9 cellular contexts compared by ENCODE assay signal in genomic region chr6:20564269-20564668, GRCh38. TPM values are rescaled to one million over a fixed set of nuclear protein-coding genes. Genes with fewer than 3 reads are reported as not detected.
A peak's percentile ranks its signal among the peaks of the same experiment; 100 is the strongest.
DNase-seq lines count a peak whose midpoint lies in the region; ATAC-seq and TF ChIP-seq lines count a peak whose summit lies in the region.
"Had no signal": no experiment of that assay in that cellular context is flagged by ENCODE, and none has a peak within 500 bp of the region (broad histone marks: within the 10 kb centered on the region; RNA-seq: fewer than 3 reads in every experiment).

No MANE protein-coding gene starts in this region.

- no peaks in the 10 kb centered on the region for H3K9me3 ChIP-seq in left ventricle myocardium inferior (replicated peaks)

- H3K27ac Mint-ChIP-seq in activated T-helper 1 cell treated with anti-CD3 and anti-CD28 coated beads, Interleukin-12 subunit alpha, Interleukin-12 subunit beta, Interleukin-2, Interleukin-4 antibody, amounts not matched to agents 30 ng/mL and 10 ng/mL and 1 ng/mL, durations not matched to agents 14 hours and 24 hours and 36 hours, result no peak overlapping the region
- H3K27ac Mint-ChIP-seq: dendritic cell treated with granulocyte-macrophage colony-stimulating factor and Interleukin-4, amounts not matched to agents 40 ng/mL and 50 ng/mL, for 4 days had no signal

- DNase-seq in left ventricle myocardium inferior (no peak), Right ventricle myocardium inferior (ENCODE audit: missing footprints) (no peak), NCI-H345 treated with DMSO at 0.1 percent for 48 hours (lab: John Stamatoyannopoulos, UW; ENCODE audit: unreplicated experiment) (peak; percentile 44), epithelial cell of esophagus (ENCODE audit: low read depth) (peak; percentile 16), retina (peak; percentile 36), T1000 (lab: John Stamatoyannopoulos, UW) (no peak)
- DNase-seq in stimulated activated CD4-positive, alpha-beta T cell treated with anti-CD3 and anti-CD28 coated beads, Interleukin-12 subunit alpha, Interleukin-12 subunit beta, amount 100 ng/mL, for 4 hours, result no peak
- DNase-seq in activated T-helper 1 cell treated with anti-CD3 and anti-CD28 coated beads, Interleukin-12 subunit alpha, Interleukin-12 subunit beta, Interleukin-2, Interleukin-4 antibody, amounts not matched to agents 30 ng/mL and 10 ng/mL and 1 ng/mL, durations not matched to agents 14 hours and 24 hours and 36 hours (ENCODE audit: low spot score), result no peak

- H3K27ac ChIP-seq in left ventricle myocardium inferior (replicated peaks), result no peak overlapping the region

- H3K4me3 ChIP-seq in left ventricle myocardium inferior, result no peak overlapping the region
- H3K4me3 ChIP-seq in epithelial cell of esophagus (ENCODE audit: low read length), result no peak overlapping the region

- TF ChIP-seq CTCF in left ventricle myocardium inferior (IDR thresholded peaks at IDR 0.05; ENCODE audit: borderline replicate concordance) (peak; percentile 79), epithelial cell of esophagus (IDR thresholded peaks at IDR 0.05; ENCODE audit: insufficient read depth, low read depth, low read length, missing control alignments) (peak; percentile 29)

- intact Hi-C loops in left ventricle myocardium inferior (cut with micrococcal nuclease) (loop anchor here (5.0 kb wide), 1 partner anchor 1028 kb away; the partner anchor contains the start of gene SOX4), Right ventricle myocardium inferior (cut with DNase I) (loop anchor here (2.0 kb wide), 1 partner anchor 1025 kb away; no protein-coding TSS in a partner anchor)
- intact Hi-C loops in activated T-helper 1 cell treated with anti-CD3 and anti-CD28 coated beads, Interleukin-12 subunit alpha, Interleukin-12 subunit beta, Interleukin-2, Interleukin-4 antibody, amounts not matched to agents 30 ng/mL and 10 ng/mL and 1 ng/mL, durations not matched to agents 14 hours and 24 hours and 36 hours (cut with micrococcal nuclease), result loop anchor here (1.0 to 10.0 kb wide), 6 partner anchors 281 to 1373 kb away; no protein-coding TSS in a partner anchor

- H3K4me1 Mint-ChIP-seq in activated T-helper 1 cell treated with anti-CD3 and anti-CD28 coated beads, Interleukin-12 subunit alpha, Interleukin-12 subunit beta, Interleukin-2, Interleukin-4 antibody, amounts not matched to agents 30 ng/mL and 10 ng/mL and 1 ng/mL, durations not matched to agents 14 hours and 24 hours and 36 hours (ENCODE audit: low read depth), result peaks cover 23% of the 10 kb centered on the region

- H3K36me3 ChIP-seq in left ventricle myocardium inferior, result no peaks in the 10 kb centered on the region

- H3K9me3 Mint-ChIP-seq in activated T-helper 1 cell treated with anti-CD3 and anti-CD28 coated beads, Interleukin-12 subunit alpha, Interleukin-12 subunit beta, Interleukin-2, Interleukin-4 antibody, amounts not matched to agents 30 ng/mL and 10 ng/mL and 1 ng/mL, durations not matched to agents 14 hours and 24 hours and 36 hours, result no peaks in the 10 kb centered on the region
- H3K9me3 Mint-ChIP-seq: dendritic cell treated with granulocyte-macrophage colony-stimulating factor and Interleukin-4, amounts not matched to agents 40 ng/mL and 50 ng/mL, for 4 days had no signal

- H3K4me3 Mint-ChIP-seq in activated T-helper 1 cell treated with anti-CD3 and anti-CD28 coated beads, Interleukin-12 subunit alpha, Interleukin-12 subunit beta, Interleukin-2, Interleukin-4 antibody, amounts not matched to agents 30 ng/mL and 10 ng/mL and 1 ng/mL, durations not matched to agents 14 hours and 24 hours and 36 hours, result no peak overlapping the region
- H3K4me3 Mint-ChIP-seq: dendritic cell treated with granulocyte-macrophage colony-stimulating factor and Interleukin-4, amounts not matched to agents 40 ng/mL and 50 ng/mL, for 4 days had no signal

- ATAC-seq in Right ventricle myocardium inferior, result no peak

- no peaks in the 10 kb centered on the region for H3K27me3 ChIP-seq in left ventricle myocardium inferior (ENCODE audit: low read depth)

- H3K36me3 Mint-ChIP-seq in activated T-helper 1 cell treated with anti-CD3 and anti-CD28 coated beads, Interleukin-12 subunit alpha, Interleukin-12 subunit beta, Interleukin-2, Interleukin-4 antibody, amounts not matched to agents 30 ng/mL and 10 ng/mL and 1 ng/mL, durations not matched to agents 14 hours and 24 hours and 36 hours (ENCODE audit: low read depth), result peaks cover 5% of the 10 kb centered on the region

- H3K27me3 Mint-ChIP-seq in activated T-helper 1 cell treated with anti-CD3 and anti-CD28 coated beads, Interleukin-12 subunit alpha, Interleukin-12 subunit beta, Interleukin-2, Interleukin-4 antibody, amounts not matched to agents 30 ng/mL and 10 ng/mL and 1 ng/mL, durations not matched to agents 14 hours and 24 hours and 36 hours (ENCODE audit: insufficient read depth), result no peaks in the 10 kb centered on the region
- H3K27me3 Mint-ChIP-seq: dendritic cell treated with granulocyte-macrophage colony-stimulating factor and Interleukin-4, amounts not matched to agents 40 ng/mL and 50 ng/mL, for 4 days had no signal

- peaks cover 8% of the 10 kb centered on the region for H3K4me1 ChIP-seq in left ventricle myocardium inferior

RNA-seq across cellular contexts. Expression of gene CDKAL1, which starts 30.0 kb away (rescaled TPM):
- total RNA-seq in left ventricle myocardium inferior (9.1 TPM), Right ventricle myocardium inferior (11.6 TPM)
- 32.2 and 32.6 TPM in 2 replicates for total RNA-seq in activated T-helper 1 cell treated with anti-CD3 and anti-CD28 coated beads, Interleukin-12 subunit alpha, Interleukin-12 subunit beta, Interleukin-2, Interleukin-4 antibody, amounts not matched to agents 30 ng/mL and 10 ng/mL and 1 ng/mL, durations not matched to agents 14 hours and 24 hours and 36 hours

Comparison
In these comparisons a context has a peak if more than half of its experiments do, and no peak if none do; other contexts are left out.
1. DNase-seq: peak in NCI-H345 treated with DMSO at 0.1 percent for 48 hours (single experiment), epithelial cell of esophagus (single experiment) and retina (single experiment); none in left ventricle myocardium inferior (single experiment), Right ventricle myocardium inferior (single experiment), T1000 (single experiment), stimulated activated CD4-positive, alpha-beta T cell treated with anti-CD3 and anti-CD28 coated beads, Interleukin-12 subunit alpha, Interleukin-12 subunit beta, amount 100 ng/mL, for 4 hours (single experiment) and activated T-helper 1 cell treated with anti-CD3 and anti-CD28 coated beads, Interleukin-12 subunit alpha, Interleukin-12 subunit beta, Interleukin-2, Interleukin-4 antibody, amounts not matched to agents 30 ng/mL and 10 ng/mL and 1 ng/mL, durations not matched to agents 14 hours and 24 hours and 36 hours (single experiment).